ENCODE assay signal across 18 cellular contexts in the genomic region with DNA sequence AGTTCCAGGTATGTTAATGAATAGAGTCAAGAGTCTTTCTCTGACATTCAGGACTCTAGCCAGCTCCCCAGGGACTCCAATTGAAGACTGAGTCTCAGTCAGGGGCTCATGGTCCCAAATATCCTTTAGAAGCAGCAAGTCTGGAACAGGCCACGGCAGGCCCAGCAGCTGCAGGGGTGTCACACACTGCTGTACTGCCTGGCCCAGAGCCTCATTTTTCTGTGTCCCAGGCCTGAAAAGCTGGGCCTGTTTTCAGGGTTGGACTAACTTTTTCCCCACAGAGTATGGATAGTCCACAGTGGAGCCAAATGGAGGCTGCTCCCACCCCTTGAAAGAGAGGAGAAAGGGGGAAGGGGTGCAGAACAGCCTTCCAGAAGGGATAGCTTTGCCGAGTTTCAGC.
DNase-seq lines count a peak whose midpoint lies in the region; ATAC-seq lines count a peak whose summit lies in the region.
"Had no signal": no experiment of that assay in that cellular context is flagged by ENCODE, and none has a peak within 500 bp of the region (broad histone marks: within the 10 kb centered on the region; RNA-seq: fewer than 3 reads in every experiment).

No MANE protein-coding gene starts in this region.

- H3K27ac ChIP-seq in right cardiac atrium (ENCODE audit: low read length) = no peak overlapping the region

- intact Hi-C loops in right cardiac atrium (cut with DNase I) = no loop called here

- no peaks in the 10 kb centered on the region for H3K9me3 ChIP-seq in right cardiac atrium (ENCODE audit: control insufficient read depth, low read length)
- H3K9me3 ChIP-seq: HAP-1 had no signal

- H3K4me3 ChIP-seq in right cardiac atrium (ENCODE audit: low read length) = no peak overlapping the region
- H3K4me3 ChIP-seq: GM23338, HAP-1 had no signal

- H3K4me1 ChIP-seq in right cardiac atrium (ENCODE audit: control insufficient read depth, insufficient read depth, low read length) = peaks cover 4% of the 10 kb centered on the region
- H3K4me1 ChIP-seq: HAP-1 had no signal

- peak in 1 of 2 donors; percentile 59 for ATAC-seq in right cardiac atrium
- ATAC-seq: GM23338 had no signal

- WGBS in right cardiac atrium = 40% methylated on average over 2 of the region's 2 CpGs

- H3K27me3 ChIP-seq in right cardiac atrium (ENCODE audit: control insufficient read depth, insufficient read depth) = no peaks in the 10 kb centered on the region

- DNase-seq in DMS79 (lab: John Stamatoyannopoulos, UW) (peak; percentile 17), DMS79 treated with DMSO at 0.1 percent for 48 hours (lab: John Stamatoyannopoulos, UW) (peak; percentile 14), NCI-H69 (lab: John Stamatoyannopoulos, UW) (peak; percentile 27), right cardiac atrium (peak in 2 of 3 donors; percentile 52 to 64), epidermal melanocyte (ENCODE audit: insufficient read length, low spot score) (no peak), hypothalamus (lab: John Stamatoyannopoulos, UW) (no peak), NCI-H526 treated with DMSO at 0.1 percent for 48 hours (lab: John Stamatoyannopoulos, UW) (no peak)
- DNase-seq: CD4-positive, alpha-beta T cell; COR-L47; GDM1; KBM-7; NCI-H1092 treated with DMSO at 0.1 percent for 48 hours; NCI-H2081; NCI-H510A treated with DMSO at 0.1 percent for 48 hours; NCI-H82; OCI-M1 had no signal

Comparison
In these comparisons a context has a peak if more than half of its experiments do, and no peak if none do; other contexts are left out.
1. DNase-seq: peak in DMS79 (single experiment), DMS79 treated with DMSO at 0.1 percent for 48 hours (single experiment), NCI-H69 (single experiment) and right cardiac atrium (2 of 3); none in epidermal melanocyte (single experiment), hypothalamus (0 of 51) and NCI-H526 treated with DMSO at 0.1 percent for 48 hours (single experiment).